Comparison of ENCODE assay signal across 8 cellular contexts in the genomic region with DNA sequence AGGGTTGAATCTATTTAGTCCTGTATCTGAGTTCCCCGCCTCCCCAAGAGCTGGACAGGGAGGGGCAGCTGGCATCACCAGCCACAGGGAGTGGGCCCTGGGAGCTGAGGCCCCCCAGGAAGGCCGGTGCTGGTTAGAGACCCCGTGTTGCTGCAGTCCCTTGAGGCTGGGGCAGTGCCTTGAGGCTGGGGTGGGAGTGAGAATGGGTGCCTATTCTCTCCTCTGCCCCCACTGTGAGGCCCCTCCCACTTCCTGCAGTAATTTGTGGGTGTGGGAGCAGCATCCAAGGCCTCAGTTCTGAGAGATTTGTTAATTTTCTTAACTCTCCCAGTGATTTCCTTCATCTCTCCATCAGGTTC. TPM values are rescaled to one million over a fixed set of nuclear protein-coding genes. Genes with fewer than 3 reads are reported as not detected.
A peak's percentile ranks its signal among the peaks of the same experiment; 100 is the strongest.
DNase-seq lines count a peak whose midpoint lies in the region; ATAC-seq and TF ChIP-seq lines count a peak whose summit lies in the region.

No MANE protein-coding gene starts in this region.

- no peaks in the 10 kb centered on the region; the same call in 1 of the 2 replicates for H4K20me1 ChIP-seq in Karpas-422 (ENCODE audit: insufficient read depth, low read depth, low read length)

- peak; percentile 65 for DNase-seq in Karpas-422
- peak; percentile 74 for DNase-seq in activated CD8-positive, alpha-beta memory T cell treated with anti-CD3 and anti-CD28 coated beads for 24 hours
- no peak for DNase-seq in stimulated activated naive B cell treated with anti-CD40 and anti-IgM and Interleukin-4, amounts not matched to agents 10 μg/mL and 1 μg/mL and 100 μg/mL, for 72 hours
- DNase-seq in inferior parietal cortex (ENCODE audit: extremely low spot score) = no peak
- DNase-seq in T1000 (lab: John Stamatoyannopoulos, UW) = no peak
- DNase-seq in HK-2 (ENCODE audit: unreplicated experiment) = no peak
- DNase-seq in midbrain (lab: John Stamatoyannopoulos, UW) = no peak

- H3K27ac Mint-ChIP-seq in stimulated activated naive B cell treated with anti-CD40 and anti-IgM and Interleukin-4, amounts not matched to agents 10 μg/mL and 1 μg/mL and 100 μg/mL, for 72 hours = peak overlapping the region; percentile 83

- no peaks in the 10 kb centered on the region for H3K9me2 ChIP-seq in Karpas-422 (replicated peaks; ENCODE audit: insufficient read depth, low read length)

- H3K4me1 Mint-ChIP-seq in stimulated activated naive B cell treated with anti-CD40 and anti-IgM and Interleukin-4, amounts not matched to agents 10 μg/mL and 1 μg/mL and 100 μg/mL, for 72 hours = peaks cover 48 to 75% of the 10 kb centered on the region in 2 donors

- H3K4me3 Mint-ChIP-seq in stimulated activated naive B cell treated with anti-CD40 and anti-IgM and Interleukin-4, amounts not matched to agents 10 μg/mL and 1 μg/mL and 100 μg/mL, for 72 hours = peak overlapping the region; percentile 19 to 32

- no peak for ATAC-seq in gastroesophageal sphincter
- ATAC-seq in stimulated activated naive B cell treated with anti-CD40 and anti-IgM and Interleukin-4, amounts not matched to agents 10 μg/mL and 1 μg/mL and 100 μg/mL, for 72 hours (replicated peaks) = no peak

- TF ChIP-seq EP300 in gastroesophageal sphincter (IDR thresholded peaks at IDR 0.05) = no peak

- no peaks in the 10 kb centered on the region for H3K27me3 ChIP-seq in Karpas-422 (ENCODE audit: low read length)
- H3K27me3 ChIP-seq in gastroesophageal sphincter = no peaks in the 10 kb centered on the region

- no peak for TF ChIP-seq POLR2A in gastroesophageal sphincter (IDR thresholded peaks at IDR 0.05)

- TF ChIP-seq CTCF in gastroesophageal sphincter (IDR thresholded peaks at IDR 0.05) = no peak

- H3K27me3 Mint-ChIP-seq in stimulated activated naive B cell treated with anti-CD40 and anti-IgM and Interleukin-4, amounts not matched to agents 10 μg/mL and 1 μg/mL and 100 μg/mL, for 72 hours = no peaks in the 10 kb centered on the region

- no peaks in the 10 kb centered on the region for H3K9me3 Mint-ChIP-seq in stimulated activated naive B cell treated with anti-CD40 and anti-IgM and Interleukin-4, amounts not matched to agents 10 μg/mL and 1 μg/mL and 100 μg/mL, for 72 hours

- H3K4me3 ChIP-seq in Karpas-422 (ENCODE audit: low read length) (no peak overlapping the region), gastroesophageal sphincter (no peak overlapping the region)

- peak overlapping the region; percentile 9 for H2AFZ ChIP-seq in Karpas-422 (ENCODE audit: low read length)

- WGBS in gastroesophageal sphincter (ENCODE audit: low coverage in 1 of 2), 2 donors = no CpG with 5 or more reads among the region's 3 CpGs

- H3K36me3 ChIP-seq in Karpas-422 (ENCODE audit: insufficient read depth, low read length) (peaks cover 9% of the 10 kb centered on the region), gastroesophageal sphincter (peaks cover 0 to 3% of the 10 kb centered on the region in 2 donors)

- H3K36me3 Mint-ChIP-seq in stimulated activated naive B cell treated with anti-CD40 and anti-IgM and Interleukin-4, amounts not matched to agents 10 μg/mL and 1 μg/mL and 100 μg/mL, for 72 hours = peaks cover 9% of the 10 kb centered on the region in 2 donors

- peak overlapping the region; percentile 69 for H3K4me2 ChIP-seq in Karpas-422 (ENCODE audit: low read depth, low read length, poor library complexity, severe bottlenecking)

- H3K79me2 ChIP-seq in Karpas-422 (ENCODE audit: low read length) = peaks cover 32% of the 10 kb centered on the region

- H3K27ac ChIP-seq in Karpas-422 (ENCODE audit: low read length) = no peak overlapping the region
- peak overlapping the region; percentile 93 to 100 (median 98) for H3K27ac ChIP-seq in gastroesophageal sphincter

- no peaks in the 10 kb centered on the region; the same call in 1 of the 2 replicates for H3K9me3 ChIP-seq in Karpas-422 (ENCODE audit: low read length)
- no peaks in the 10 kb centered on the region for H3K9me3 ChIP-seq in gastroesophageal sphincter

- H3K9ac ChIP-seq in Karpas-422 (ENCODE audit: low read length) = peak overlapping the region; percentile 25

- peaks cover 41% of the 10 kb centered on the region for H3K4me1 ChIP-seq in Karpas-422 (ENCODE audit: low read length)
- peaks cover 8 to 80% (median 40%) of the 10 kb centered on the region in 3 donors for H3K4me1 ChIP-seq in gastroesophageal sphincter

RNA-seq across cellular contexts. Expression of a gene that starts 2.5 kb away (rescaled TPM):
- 46.7 and 81.0 TPM in 2 replicates for total RNA-seq in Karpas-422 (2014; rRNA removed; shearing (Covaris generic); ENCODE audit: low replicate concordance)
- 100 to 1,000 TPM; 102 to 166 (median 129) TPM for total RNA-seq in gastroesophageal sphincter

RNA-seq across cellular contexts. Expression of a gene that starts 4.1 kb away (rescaled TPM):
- total RNA-seq in Karpas-422 (2014; rRNA removed; shearing (Covaris generic); ENCODE audit: low replicate concordance) = 24.1 and 87.3 TPM in 2 replicates
- 100 to 1,000 TPM; 147 to 243 (median 172) TPM for total RNA-seq in gastroesophageal sphincter

RNA-seq across cellular contexts. Expression of a gene that starts 26.8 kb away (rescaled TPM):
- total RNA-seq in Karpas-422 (2014; rRNA removed; shearing (Covaris generic); ENCODE audit: low replicate concordance) = 0.04 TPM in 1 of 2 replicates, not detected in the other
- total RNA-seq in gastroesophageal sphincter = 10 to 100 TPM; 43.3 to 57.8 (median 50.6) TPM

Comparison
In these comparisons a context has a peak if more than half of its experiments do, and no peak if none do; other contexts are left out.
1. DNase-seq: peak in Karpas-422 (single experiment) and activated CD8-positive, alpha-beta memory T cell treated with anti-CD3 and anti-CD28 coated beads for 24 hours (single experiment); none in stimulated activated naive B cell treated with anti-CD40 and anti-IgM and Interleukin-4, amounts not matched to agents 10 μg/mL and 1 μg/mL and 100 μg/mL, for 72 hours (single experiment), inferior parietal cortex (single experiment), T1000 (single experiment), HK-2 (single experiment) and midbrain (single experiment).
2. RNA of a gene that starts 26.8 kb away (total RNA-seq): 43.3 to 57.8 TPM in gastroesophageal sphincter; 0.04 TPM in Karpas-422; every median in the first group is over 10 times any median in the second.